ENCODE assay signal across 25 cellular contexts in genomic region chr16:28877642-28877975, GRCh38. TPM values are rescaled to one million over a fixed set of nuclear protein-coding genes. Genes with fewer than 3 reads are reported as not detected.
DNase-seq lines count a peak whose midpoint lies in the region; ATAC-seq and TF ChIP-seq lines count a peak whose summit lies in the region.
"Had no signal": no experiment of that assay in that cellular context is flagged by ENCODE, and none has a peak within 500 bp of the region (broad histone marks: within the 10 kb centered on the region; RNA-seq: fewer than 3 reads in every experiment).

No MANE protein-coding gene starts in this region.

- CTCF ChIA-PET in activated naive CD4-positive, alpha-beta T cell treated with anti-CD3 and anti-CD28 coated beads for 36 hours (lab: Charles Lee): no interaction called here
- CTCF ChIA-PET in activated naive CD4-positive, alpha-beta T cell treated with anti-CD3 and anti-CD28 coated beads, Interleukin-2, amount 10 ng/mL, durations not matched to agents 7 days and 5 days (lab: Charles Lee): no interaction called here

- H3K4me1 ChIP-seq in SJCRH30: peaks cover 51% of the 10 kb centered on the region
- H3K4me1 ChIP-seq in hepatocyte (ENCODE audit: insufficient read depth): peaks cover 13% of the 10 kb centered on the region

- no peaks in the 10 kb centered on the region for H3K27me3 ChIP-seq in SJCRH30
- no peaks in the 10 kb centered on the region for H3K27me3 ChIP-seq in hepatocyte

- no peaks in the 10 kb centered on the region for H3K79me2 ChIP-seq in hepatocyte

- peaks cover 3% of the 10 kb centered on the region for H3K36me3 Mint-ChIP-seq in activated naive CD4-positive, alpha-beta T cell treated with anti-CD3 and anti-CD28 coated beads for 36 hours (ENCODE audit: low read depth)
- H3K36me3 Mint-ChIP-seq in activated naive CD4-positive, alpha-beta T cell treated with anti-CD3 and anti-CD28 coated beads, Interleukin-2, amount 10 ng/mL, durations not matched to agents 7 days and 5 days: peaks cover 9% of the 10 kb centered on the region
- H3K36me3 Mint-ChIP-seq in memory B cell: peaks cover 2% of the 10 kb centered on the region
- peaks cover 12% of the 10 kb centered on the region for H3K36me3 Mint-ChIP-seq in stimulated activated memory B cell treated with anti-CD40 and anti-IgM and Interleukin-4, amounts not matched to agents 10 μg/mL and 1 μg/mL and 100 μg/mL, for 72 hours

- peaks cover 20% of the 10 kb centered on the region for H3K4me1 Mint-ChIP-seq in activated naive CD4-positive, alpha-beta T cell treated with anti-CD3 and anti-CD28 coated beads for 36 hours (ENCODE audit: low read depth)
- peaks cover 34% of the 10 kb centered on the region for H3K4me1 Mint-ChIP-seq in activated naive CD4-positive, alpha-beta T cell treated with anti-CD3 and anti-CD28 coated beads, Interleukin-2, amount 10 ng/mL, durations not matched to agents 7 days and 5 days
- H3K4me1 Mint-ChIP-seq in memory B cell: peaks cover 16% of the 10 kb centered on the region
- H3K4me1 Mint-ChIP-seq in stimulated activated memory B cell treated with anti-CD40 and anti-IgM and Interleukin-4, amounts not matched to agents 10 μg/mL and 1 μg/mL and 100 μg/mL, for 72 hours: peaks cover 42% of the 10 kb centered on the region

- peaks cover 13% of the 10 kb centered on the region for H3K27me3 Mint-ChIP-seq in activated naive CD4-positive, alpha-beta T cell treated with anti-CD3 and anti-CD28 coated beads for 36 hours (ENCODE audit: low read depth)
- H3K27me3 Mint-ChIP-seq in activated naive CD4-positive, alpha-beta T cell treated with anti-CD3 and anti-CD28 coated beads, Interleukin-2, amount 10 ng/mL, durations not matched to agents 7 days and 5 days: peaks cover 10% of the 10 kb centered on the region
- peaks cover 11% of the 10 kb centered on the region for H3K27me3 Mint-ChIP-seq in memory B cell
- H3K27me3 Mint-ChIP-seq in stimulated activated memory B cell treated with anti-CD40 and anti-IgM and Interleukin-4, amounts not matched to agents 10 μg/mL and 1 μg/mL and 100 μg/mL, for 72 hours: peaks cover 11% of the 10 kb centered on the region

- DNase-seq in activated naive CD4-positive, alpha-beta T cell treated with anti-CD3 and anti-CD28 coated beads for 36 hours: no peak
- no peak for DNase-seq in activated naive CD4-positive, alpha-beta T cell treated with anti-CD3 and anti-CD28 coated beads, Interleukin-2, amount 10 ng/mL, durations not matched to agents 7 days and 5 days
- peak in 1 of 2 experiments; percentile 39 for DNase-seq in SJCRH30
- DNase-seq in memory B cell (ENCODE audit: low spot score in 2 of 2): no peak
- no peak for DNase-seq in GM19238 (ENCODE audit: insufficient read length, low spot score)
- no peak for DNase-seq in cortex of kidney (lab: John Stamatoyannopoulos, UW)
- no peak for DNase-seq in hepatocyte (ENCODE audit: low spot score)
- DNase-seq: activated CD4-positive, alpha-beta T cell treated with anti-CD3 and anti-CD28 coated beads for 36 hours; activated effector memory CD4-positive, alpha-beta T cell treated with anti-CD3 and anti-CD28 coated beads, Interleukin-2, amount 50 U/mL, for 16 hours; dermis blood vessel endothelial cell; glutamatergic neuron; IMR-90; left cardiac atrium; mesendoderm; naive thymus-derived CD4-positive, alpha-beta T cell; NCI-H1436; NCI-H526 treated with DMSO at 0.1 percent for 48 hours; stimulated activated CD4-positive, alpha-beta T cell treated with anti-CD3 and anti-CD28 coated beads, Interleukin-15, amount 100 ng/mL, for 24 hours had no signal

- peak overlapping the region; percentile 3 for H3K4me3 Mint-ChIP-seq in activated naive CD4-positive, alpha-beta T cell treated with anti-CD3 and anti-CD28 coated beads for 36 hours
- no peak overlapping the region for H3K4me3 Mint-ChIP-seq in activated naive CD4-positive, alpha-beta T cell treated with anti-CD3 and anti-CD28 coated beads, Interleukin-2, amount 10 ng/mL, durations not matched to agents 7 days and 5 days
- H3K4me3 Mint-ChIP-seq in memory B cell: peak overlapping the region; percentile 67
- peak overlapping the region; percentile 14 for H3K4me3 Mint-ChIP-seq in stimulated activated memory B cell treated with anti-CD40 and anti-IgM and Interleukin-4, amounts not matched to agents 10 μg/mL and 1 μg/mL and 100 μg/mL, for 72 hours

- H4K20me1 ChIP-seq in hepatocyte (ENCODE audit: insufficient read depth, poor library complexity, severe bottlenecking): no peaks in the 10 kb centered on the region

- no peak overlapping the region for H2AFZ ChIP-seq in hepatocyte

- H3K4me2 ChIP-seq in hepatocyte: no peak overlapping the region

- no peak overlapping the region for H3K27ac Mint-ChIP-seq in activated naive CD4-positive, alpha-beta T cell treated with anti-CD3 and anti-CD28 coated beads for 36 hours
- H3K27ac Mint-ChIP-seq in activated naive CD4-positive, alpha-beta T cell treated with anti-CD3 and anti-CD28 coated beads, Interleukin-2, amount 10 ng/mL, durations not matched to agents 7 days and 5 days: no peak overlapping the region
- no peak overlapping the region for H3K27ac Mint-ChIP-seq in memory B cell
- no peak overlapping the region for H3K27ac Mint-ChIP-seq in stimulated activated memory B cell treated with anti-CD40 and anti-IgM and Interleukin-4, amounts not matched to agents 10 μg/mL and 1 μg/mL and 100 μg/mL, for 72 hours
- H3K27ac Mint-ChIP-seq: activated CD4-positive, alpha-beta T cell treated with anti-CD3 and anti-CD28 coated beads for 36 hours had no signal

- TF ChIP-seq CTCF in hepatocyte (IDR thresholded peaks at IDR 0.05; ENCODE audit: poor library complexity): no peak

- H3K36me3 ChIP-seq in SJCRH30 (no peaks in the 10 kb centered on the region; the same call in 1 of the 2 replicates), hepatocyte (replicated peaks; ENCODE audit: insufficient read depth, low read depth) (no peaks in the 10 kb centered on the region)

- H3K27ac ChIP-seq in SJCRH30: peak overlapping the region; percentile 93; the same call in 1 of the 2 replicates
- H3K27ac ChIP-seq in hepatocyte: no peak overlapping the region

- no peak for ATAC-seq in memory B cell (ENCODE audit: low read depth)
- no peak for ATAC-seq in stimulated activated memory B cell treated with anti-CD40 and anti-IgM and Interleukin-4, amounts not matched to agents 10 μg/mL and 1 μg/mL and 100 μg/mL, for 72 hours
- ATAC-seq: activated CD4-positive, alpha-beta T cell treated with anti-CD3 and anti-CD28 coated beads for 36 hours; left cardiac atrium; naive thymus-derived CD4-positive, alpha-beta T cell; sciatic nerve had no signal

- WGBS in hepatocyte (ENCODE audit: low lambda C conversion rate, missing lambda C conversion rate): 83% methylated on average over 2 of the region's 2 CpGs

- H3K4me3 ChIP-seq in SJCRH30: peak overlapping the region; percentile 67
- H3K4me3 ChIP-seq in hepatocyte: no peak overlapping the region

- no peaks in the 10 kb centered on the region for H3K9me3 ChIP-seq in SJCRH30 (replicated peaks)
- no peaks in the 10 kb centered on the region for H3K9me3 ChIP-seq in hepatocyte (ENCODE audit: low read depth)

- intact Hi-C loops in activated naive CD4-positive, alpha-beta T cell treated with anti-CD3 and anti-CD28 coated beads for 36 hours (cut with micrococcal nuclease): no loop called here

- H3K9me2 ChIP-seq in hepatocyte (replicated peaks; ENCODE audit: insufficient read depth): no peaks in the 10 kb centered on the region

- H3K9me3 Mint-ChIP-seq in activated naive CD4-positive, alpha-beta T cell treated with anti-CD3 and anti-CD28 coated beads for 36 hours: no peaks in the 10 kb centered on the region
- H3K9me3 Mint-ChIP-seq in activated naive CD4-positive, alpha-beta T cell treated with anti-CD3 and anti-CD28 coated beads, Interleukin-2, amount 10 ng/mL, durations not matched to agents 7 days and 5 days: no peaks in the 10 kb centered on the region
- no peaks in the 10 kb centered on the region for H3K9me3 Mint-ChIP-seq in memory B cell
- H3K9me3 Mint-ChIP-seq in stimulated activated memory B cell treated with anti-CD40 and anti-IgM and Interleukin-4, amounts not matched to agents 10 μg/mL and 1 μg/mL and 100 μg/mL, for 72 hours: no peaks in the 10 kb centered on the region

RNA-seq across cellular contexts. Expression of gene ATP2A1, which starts 0.7 kb away (rescaled TPM):
- 1 to 10 TPM; 4.2 to 5.3 TPM for total RNA-seq in activated naive CD4-positive, alpha-beta T cell treated with anti-CD3 and anti-CD28 coated beads for 36 hours
- total RNA-seq in SJCRH30 (2014; rRNA removed; shearing (Covaris generic)): 21.8 and 24.8 TPM in 2 replicates
- total RNA-seq in hepatocyte: 0.13 and 0.72 TPM in 2 replicates
- polyA plus RNA-seq in hepatocyte: 0.49 and 2.3 TPM in 2 replicates
- total RNA-seq: dermis blood vessel endothelial cell had no signal
- polyA plus RNA-seq: naive thymus-derived CD4-positive, alpha-beta T cell had no signal

RNA-seq across cellular contexts. Expression of gene SH2B1, which starts 14.0 kb away (rescaled TPM):
- 10 to 100 TPM; 28.4 to 33.9 TPM for total RNA-seq in activated naive CD4-positive, alpha-beta T cell treated with anti-CD3 and anti-CD28 coated beads for 36 hours
- 20.3 and 21.4 TPM in 2 replicates for total RNA-seq in SJCRH30 (2014; rRNA removed; shearing (Covaris generic))
- total RNA-seq in hepatocyte: 15.1 and 22.6 TPM in 2 replicates
- 25.9 and 29.2 TPM in 2 replicates for polyA plus RNA-seq in hepatocyte

RNA-seq across cellular contexts. Expression of gene TUFM, which starts 31.5 kb away (rescaled TPM):
- 100 to 1,000 TPM; 276 to 289 TPM for total RNA-seq in activated naive CD4-positive, alpha-beta T cell treated with anti-CD3 and anti-CD28 coated beads for 36 hours
- total RNA-seq in SJCRH30 (2014; rRNA removed; shearing (Covaris generic)): 115 and 119 TPM in 2 replicates
- total RNA-seq in hepatocyte: 106 and 107 TPM in 2 replicates
- polyA plus RNA-seq in hepatocyte: 214 and 244 TPM in 2 replicates

RNA-seq across cellular contexts. Expression of gene RABEP2, which starts 47.4 kb away (rescaled TPM):
- total RNA-seq in activated naive CD4-positive, alpha-beta T cell treated with anti-CD3 and anti-CD28 coated beads for 36 hours: 10 to 100 TPM; 11.6 to 14.0 TPM
- 7.4 and 8.1 TPM in 2 replicates for total RNA-seq in SJCRH30 (2014; rRNA removed; shearing (Covaris generic))
- total RNA-seq in hepatocyte: 27.5 and 37.2 TPM in 2 replicates
- polyA plus RNA-seq in hepatocyte: 25.9 and 30.3 TPM in 2 replicates

RNA-seq across cellular contexts. Expression of gene CD19, which starts 54.2 kb away (rescaled TPM):
- under 1 TPM; 0.19 to 0.22 TPM for total RNA-seq in activated naive CD4-positive, alpha-beta T cell treated with anti-CD3 and anti-CD28 coated beads for 36 hours
- total RNA-seq in SJCRH30 (2014; rRNA removed; shearing (Covaris generic)): 0.10 TPM in 1 of 2 replicates, not detected in the other
- not detected in 2 replicates for total RNA-seq in hepatocyte
- polyA plus RNA-seq in hepatocyte: not detected in 2 replicates
- total RNA-seq: A673, bronchial epithelial cell, dermis blood vessel endothelial cell, endothelial cell of umbilical vein, IMR-90, MCF 10A had no signal
- polyA plus RNA-seq: BJ, IMR-90 had no signal
